23 cellular contexts compared by ENCODE assay signal in the genomic region with DNA sequence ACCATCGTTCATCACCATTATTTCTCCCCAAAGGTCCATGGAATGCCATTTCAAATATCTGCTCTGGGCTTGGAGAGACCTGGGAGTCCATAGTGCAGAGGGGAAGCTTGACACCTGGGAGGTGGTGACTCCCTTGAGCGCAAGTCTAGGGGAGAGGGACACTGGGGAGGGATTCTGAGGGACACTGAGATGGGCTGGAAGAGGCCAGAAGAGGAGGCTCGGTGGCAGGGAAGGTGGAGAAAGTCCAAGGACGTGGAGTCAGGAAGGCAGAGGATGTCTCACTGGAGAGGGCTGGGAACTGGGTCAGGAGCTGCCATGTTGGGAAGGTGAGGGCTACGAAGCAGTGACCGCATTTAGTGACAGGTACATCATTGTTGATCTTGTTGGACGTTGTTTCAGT.
"Had no signal": no experiment of that assay in that cellular context is flagged by ENCODE, and none has a peak within 500 bp of the region (broad histone marks: within the 10 kb centered on the region; RNA-seq: fewer than 3 reads in every experiment).

No MANE protein-coding gene starts in this region.

- H3K4me1 ChIP-seq: colonic mucosa, gastrocnemius medialis, left ventricle myocardium inferior, sigmoid colon had no signal

- H3K4me3 ChIP-seq: colonic mucosa, gastrocnemius medialis, left ventricle myocardium inferior, sigmoid colon had no signal

- H3K9ac ChIP-seq: SK-N-SH had no signal

- H3K36me3 ChIP-seq: colonic mucosa, gastrocnemius medialis, left ventricle myocardium inferior, sigmoid colon had no signal

- H3K9me3 Mint-ChIP-seq: activated CD4-positive, alpha-beta T cell treated with anti-CD3 and anti-CD28 coated beads, Interleukin-2, amount 10 ng/mL, durations not matched to agents 24 days and 14 days; activated naive CD4-positive, alpha-beta T cell treated with anti-CD3 and anti-CD28 coated beads, Interleukin-2, amount 50 U/mL, for 72 hours; activated T-helper 2 cell treated with anti-CD3 and anti-CD28 coated beads, Interferon-gamma antibody, Interleukin-2, Interleukin-4, amounts not matched to agents 10 μg/mL and 5 μg/mL and 100 μg/mL, durations not matched to agents 14 hours and 24 hours and 36 hours; stimulated activated effector memory CD8-positive, alpha-beta T cell treated with anti-CD3 and anti-CD28 coated beads, Interleukin-12 subunit alpha, Interleukin-12 subunit beta, amount 100 ng/mL, for 72 hours; stimulated activated naive CD8-positive, alpha-beta T cell treated with anti-CD3 and anti-CD28 coated beads, Interleukin-15, Interleukin-2, amounts not matched to agents 100 ng/mL and 50 ng/mL, for 24 hours had no signal

- H3K4me3 Mint-ChIP-seq: activated CD4-positive, alpha-beta T cell treated with anti-CD3 and anti-CD28 coated beads, Interleukin-2, amount 10 ng/mL, durations not matched to agents 24 days and 14 days; naive thymus-derived CD4-positive, alpha-beta T cell; stimulated activated effector memory CD8-positive, alpha-beta T cell treated with anti-CD3 and anti-CD28 coated beads, Interleukin-12 subunit alpha, Interleukin-12 subunit beta, amount 100 ng/mL, for 72 hours; stimulated activated naive CD8-positive, alpha-beta T cell treated with anti-CD3 and anti-CD28 coated beads, Interleukin-15, Interleukin-2, amounts not matched to agents 100 ng/mL and 50 ng/mL, for 24 hours; T-helper 17 cell had no signal

- H3K4me2 ChIP-seq: SK-N-SH had no signal

- H3K36me3 Mint-ChIP-seq: activated naive CD4-positive, alpha-beta T cell treated with anti-CD3 and anti-CD28 coated beads, Interleukin-2, amount 50 U/mL, for 72 hours; naive thymus-derived CD4-positive, alpha-beta T cell; stimulated activated effector memory CD8-positive, alpha-beta T cell treated with anti-CD3 and anti-CD28 coated beads, Interleukin-12 subunit alpha, Interleukin-12 subunit beta, amount 100 ng/mL, for 72 hours had no signal

- H3K4me1 Mint-ChIP-seq: activated CD4-positive, alpha-beta T cell treated with anti-CD3 and anti-CD28 coated beads, Interleukin-2, amount 10 ng/mL, durations not matched to agents 24 days and 14 days; naive thymus-derived CD4-positive, alpha-beta T cell; T-helper 17 cell had no signal

- H3K27ac ChIP-seq: colonic mucosa, gastrocnemius medialis, left ventricle myocardium inferior, sigmoid colon had no signal

- DNase-seq: activated CD4-positive, alpha-beta T cell treated with anti-CD3 and anti-CD28 coated beads, Interleukin-2, amount 10 ng/mL, durations not matched to agents 24 days and 14 days; activated CD4-positive, CD25-positive, alpha-beta regulatory T cell treated with anti-CD3 and anti-CD28 coated beads, Interleukin-2, amount 50 U/mL, for 72 hours; activated T-cell treated with anti-CD3 and anti-CD28 coated beads, Interleukin-2, amount 50 U/mL, for 48 hours; anterior cingulate cortex; effector CD8-positive, alpha-beta T cell; gastrocnemius medialis; glutamatergic neuron; left ventricle myocardium inferior; midbrain; naive thymus-derived CD4-positive, alpha-beta T cell; nucleus accumbens; sigmoid colon; SK-N-SH; small intestine; stimulated activated CD4-positive, alpha-beta T cell treated with anti-CD3 and anti-CD28 coated beads, Interleukin-4, amount 100 ng/mL, for 24 hours; substantia nigra; T-helper 17 cell; T1000 had no signal

- H3K27me3 ChIP-seq: colonic mucosa, gastrocnemius medialis, sigmoid colon had no signal

- H3K9me3 ChIP-seq: colonic mucosa, gastrocnemius medialis, left ventricle myocardium inferior, sigmoid colon, SK-N-SH had no signal

- H3K27ac Mint-ChIP-seq: activated CD4-positive, alpha-beta T cell treated with anti-CD3 and anti-CD28 coated beads, Interleukin-2, amount 10 ng/mL, durations not matched to agents 24 days and 14 days; activated naive CD4-positive, alpha-beta T cell treated with anti-CD3 and anti-CD28 coated beads, Interleukin-2, amount 50 U/mL, for 72 hours; activated T-helper 2 cell treated with anti-CD3 and anti-CD28 coated beads, Interferon-gamma antibody, Interleukin-2, Interleukin-4, amounts not matched to agents 10 μg/mL and 5 μg/mL and 100 μg/mL, durations not matched to agents 14 hours and 24 hours and 36 hours; naive thymus-derived CD4-positive, alpha-beta T cell; stimulated activated effector memory CD8-positive, alpha-beta T cell treated with anti-CD3 and anti-CD28 coated beads, Interleukin-12 subunit alpha, Interleukin-12 subunit beta, amount 100 ng/mL, for 72 hours; stimulated activated naive CD8-positive, alpha-beta T cell treated with anti-CD3 and anti-CD28 coated beads, Interleukin-15, Interleukin-2, amounts not matched to agents 100 ng/mL and 50 ng/mL, for 24 hours; T-helper 17 cell had no signal
